Comparison of ENCODE assay signal across 8 cellular contexts in genomic region chr11:67629386-67630229, GRCh38. TPM values are rescaled to one million over a fixed set of nuclear protein-coding genes. Genes with fewer than 3 reads are reported as not detected.
DNase-seq lines count a peak whose midpoint lies in the region; FAIRE-seq and TF ChIP-seq lines count a peak whose summit lies in the region.

A gene with protein sequence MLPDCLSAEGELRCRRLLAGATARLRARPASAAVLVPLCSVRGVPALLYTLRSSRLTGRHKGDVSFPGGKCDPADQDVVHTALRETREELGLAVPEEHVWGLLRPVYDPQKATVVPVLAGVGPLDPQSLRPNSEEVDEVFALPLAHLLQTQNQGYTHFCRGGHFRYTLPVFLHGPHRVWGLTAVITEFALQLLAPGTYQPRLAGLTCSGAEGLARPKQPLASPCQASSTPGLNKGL (minus strand): TSS chr11:67629937. CDS start chr11:67629911, 26 bp downstream.

- H3K9ac ChIP-seq in Loucy (ENCODE audit: low read depth, low read length, poor library complexity, severe bottlenecking) = peak within 1 kb of the TSS; percentile 76

- H3K27me3 Mint-ChIP-seq in T-helper 1 cell treated with Interleukin-12 subunit alpha and Interleukin-12 subunit beta and Interleukin-4 antibody, amounts not matched to agents 30 μg/mL and 1 μg/mL, for 36 hours (ENCODE audit: low read depth) = no peaks in the 10 kb centered on the region

- peak; percentile 83 for TF ChIP-seq CTCF in Loucy (conservative IDR thresholded peaks at IDR 0.05; ENCODE audit: low read length)
- TF ChIP-seq CTCF in right atrium auricular region (IDR thresholded peaks at IDR 0.05) = peak; percentile 67 to 90
- peak; percentile 60 to 84 (median 66) for TF ChIP-seq CTCF in vagina (IDR thresholded peaks at IDR 0.05)

- peak within 1 kb of the TSS; percentile 76 for H2AFZ ChIP-seq in Loucy (ENCODE audit: low read length)

- peak; percentile 90 for DNase-seq in H54 (ENCODE audit: insufficient read length, low spot score)
- peak in 43 of 56 donors; percentile 23 to 99 (median 64) for DNase-seq in amygdala (lab: John Stamatoyannopoulos, UW)
- DNase-seq in right atrium auricular region (ENCODE audit: low spot score) = peak; percentile 87
- peak; percentile 71 for DNase-seq in putamen (ENCODE audit: low spot score)
- DNase-seq in vagina (ENCODE audit: extremely low spot score in 2 of 2) = no peak

- peak within 1 kb of the TSS; percentile 91 for H3K27ac Mint-ChIP-seq in T-helper 1 cell treated with Interleukin-12 subunit alpha and Interleukin-12 subunit beta and Interleukin-4 antibody, amounts not matched to agents 30 μg/mL and 1 μg/mL, for 36 hours

- intact Hi-C loops in vagina (cut with DNase I) = no loop called here

- no peak for FAIRE-seq in H54 (lab: Jason Lieb, UNC)

- TF ChIP-seq POLR2A in H54 (IDR thresholded peaks at IDR 0.05; ENCODE audit: low read depth, low read length) (peak; percentile 66), vagina (IDR thresholded peaks at IDR 0.05) (peak in 1 of 2 donors; percentile 33)

- H4K20me1 ChIP-seq in Loucy (ENCODE audit: insufficient read depth, low read length, poor library complexity, severe bottlenecking) = peaks cover 3% of the 10 kb centered on the region

- H3K9me3 Mint-ChIP-seq in T-helper 1 cell treated with Interleukin-12 subunit alpha and Interleukin-12 subunit beta and Interleukin-4 antibody, amounts not matched to agents 30 μg/mL and 1 μg/mL, for 36 hours = no peaks in the 10 kb centered on the region

- H3K79me2 ChIP-seq in Loucy (ENCODE audit: insufficient read depth, low read length) = peaks cover 24% of the 10 kb centered on the region; the same call in 1 of the 2 replicates

- H3K4me1 ChIP-seq in Loucy (ENCODE audit: insufficient read depth, low read length, poor library complexity, severe bottlenecking) = peaks cover 33% of the 10 kb centered on the region
- peaks cover 0 to 31% of the 10 kb centered on the region in 2 donors for H3K4me1 ChIP-seq in right atrium auricular region
- H3K4me1 ChIP-seq in vagina = peaks cover 24% of the 10 kb centered on the region

- peaks cover 13% of the 10 kb centered on the region for H3K4me1 Mint-ChIP-seq in T-helper 1 cell treated with Interleukin-12 subunit alpha and Interleukin-12 subunit beta and Interleukin-4 antibody, amounts not matched to agents 30 μg/mL and 1 μg/mL, for 36 hours (ENCODE audit: low read depth)

- peak within 1 kb of the TSS; percentile 93 to 95 for H3K27ac ChIP-seq in right atrium auricular region
- H3K27ac ChIP-seq in vagina = peak within 1 kb of the TSS; percentile 91

- H3K9me2 ChIP-seq in Loucy (replicated peaks; ENCODE audit: low read depth, low read length) = no peaks in the 10 kb centered on the region

- H3K9me3 ChIP-seq in Loucy (ENCODE audit: insufficient read depth, low read depth, low read length) = no peaks in the 10 kb centered on the region
- H3K9me3 ChIP-seq in right atrium auricular region = no peaks in the 10 kb centered on the region
- no peaks in the 10 kb centered on the region for H3K9me3 ChIP-seq in vagina

- peak within 1 kb of the TSS; percentile 86 for H3K4me2 ChIP-seq in Loucy (ENCODE audit: low read depth, low read length, poor library complexity, severe bottlenecking)

- H3K4me3 ChIP-seq in GM08714 (ENCODE audit: low read length) = peak within 1 kb of the TSS; percentile 60
- H3K4me3 ChIP-seq in Loucy (ENCODE audit: low read length, poor library complexity, severe bottlenecking) = peak within 1 kb of the TSS; percentile 78
- peak within 1 kb of the TSS; percentile 54 to 69 for H3K4me3 ChIP-seq in right atrium auricular region
- H3K4me3 ChIP-seq in vagina = peak within 1 kb of the TSS; percentile 58 to 71

- H3K36me3 ChIP-seq in Loucy (ENCODE audit: insufficient read depth, low read length) (no peaks in the 10 kb centered on the region), right atrium auricular region (no peaks in the 10 kb centered on the region), vagina (no peaks in the 10 kb centered on the region)

- peak within 1 kb of the TSS; percentile 90 for H3K4me3 Mint-ChIP-seq in T-helper 1 cell treated with Interleukin-12 subunit alpha and Interleukin-12 subunit beta and Interleukin-4 antibody, amounts not matched to agents 30 μg/mL and 1 μg/mL, for 36 hours

- H3F3A ChIP-seq in Loucy (ENCODE audit: low read depth) = no peaks in the 10 kb centered on the region

- no peaks in the 10 kb centered on the region for H3K27me3 ChIP-seq in Loucy (ENCODE audit: insufficient read depth, low read length, poor library complexity, severe bottlenecking)
- H3K27me3 ChIP-seq in right atrium auricular region = no peaks in the 10 kb centered on the region
- H3K27me3 ChIP-seq in vagina = no peaks in the 10 kb centered on the region

- H3K36me3 Mint-ChIP-seq in T-helper 1 cell treated with Interleukin-12 subunit alpha and Interleukin-12 subunit beta and Interleukin-4 antibody, amounts not matched to agents 30 μg/mL and 1 μg/mL, for 36 hours (ENCODE audit: low read depth) = no peaks in the 10 kb centered on the region

RNA-seq across cellular contexts. Expression of the gene that starts here (rescaled TPM):
- total RNA-seq in right atrium auricular region = 10 to 100 TPM; 29.8 to 78.6 TPM
- total RNA-seq in vagina = 23.8 TPM

Comparison
In these comparisons a context has a peak if more than half of its experiments do, and no peak if none do; other contexts are left out.
1. DNase-seq: peak in H54 (single experiment), amygdala (43 of 56), right atrium auricular region (single experiment) and putamen (single experiment); none in vagina (0 of 2).
2. Peak in every context shown above with its lines, with median percentiles within 50 percentile points of each other: H3K4me3 ChIP-seq and CTCF ChIP-seq.